Comparison of ENCODE assay signal across 5 cellular contexts in genomic region chr7:17898111-17898510, GRCh38.
"Had no signal": no experiment of that assay in that cellular context is flagged by ENCODE, and none has a peak within 500 bp of the region (broad histone marks: within the 10 kb centered on the region; RNA-seq: fewer than 3 reads in every experiment).

No MANE protein-coding gene starts in this region.

- DNase-seq: H9, HCEC 1CT, KBM-7 had no signal

- ATAC-seq: GM23338, HepG2 had no signal
